21 cellular contexts compared by ENCODE assay signal in genomic region chr7:107286751-107287621, GRCh38.
DNase-seq lines count a peak whose midpoint lies in the region; ATAC-seq, FAIRE-seq and TF ChIP-seq lines count a peak whose summit lies in the region.
"Had no signal": no experiment of that assay in that cellular context is flagged by ENCODE, and none has a peak within 500 bp of the region (broad histone marks: within the 10 kb centered on the region; RNA-seq: fewer than 3 reads in every experiment).

No MANE protein-coding gene starts in this region.

- H3K36me3 ChIP-seq in K562 (ENCODE audit: control insufficient read depth, insufficient read depth, low read length) (peaks cover 3% of the 10 kb centered on the region; the same call in 2 of the 3 replicates), uterus (no peaks in the 10 kb centered on the region), Karpas-422 (ENCODE audit: insufficient read depth, low read length) (peaks cover 4% of the 10 kb centered on the region)
- H3K36me3 ChIP-seq: ovary had no signal

- TF ChIP-seq CTCF in K562 (IDR thresholded peaks at IDR 0.05 in 2 of 3, conservative IDR thresholded peaks at IDR 0.05 in 1 of 3; ENCODE audit: insufficient read depth in 2 of 3, low read depth in 1 of 3, low read length in 3 of 3) (no peak), uterus (IDR thresholded peaks at IDR 0.05) (no peak)

- DNase-seq in K562 (ENCODE audit: extremely low read depth in 1 of 4, low spot score in 3 of 4) (no peak), Right ventricle myocardium superior (no peak), pons (ENCODE audit: low spot score) (peak; percentile 22), uterus (no peak), Karpas-422 (no peak)
- DNase-seq: Caco-2; DND-41; foreskin melanocyte; HCEC 1CT; kidney glomerular epithelial cell; mesendoderm; naive thymus-derived CD8-positive, alpha-beta T cell; NCI-H1417 treated with DMSO at 0.1 percent for 48 hours; NCI-H524 treated with DMSO at 0.1 percent for 48 hours; ovary; small intestine; stimulated activated naive CD4-positive, alpha-beta T cell treated with Interleukin-2 at 50 U/mL for 16 hours; trophoblast cell had no signal

- H3K27me3 ChIP-seq in K562 (ENCODE audit: control insufficient read depth in 2 of 2, insufficient read depth in 2 of 2, low read length in 2 of 2) (no peaks in the 10 kb centered on the region), uterus (no peaks in the 10 kb centered on the region), Karpas-422 (ENCODE audit: low read length) (no peaks in the 10 kb centered on the region)
- H3K27me3 ChIP-seq: ovary had no signal

- no peak for TF ChIP-seq EP300 in K562 (IDR thresholded peaks at IDR 0.05; ENCODE audit: low read length)

- FAIRE-seq in K562 (lab: Jason Lieb, UNC) = no peak
- FAIRE-seq: small intestine had no signal

- H3K9me1 ChIP-seq in K562 (ENCODE audit: control insufficient read depth, insufficient read depth, low read length) = no peaks in the 10 kb centered on the region

- H3K4me3 ChIP-seq in K562 = no peak overlapping the region
- no peak overlapping the region for H3K4me3 ChIP-seq in uterus
- H3K4me3 ChIP-seq in Karpas-422 (ENCODE audit: low read length) = no peak overlapping the region
- H3K4me3 ChIP-seq: ovary had no signal

- POLR2A ChIA-PET in K562 (lab: Yijun Ruan, JAX) = interaction anchor here (1.0 kb wide), 2 partner anchors 9 to 15 kb away, joined by 4 read pairs; no protein-coding TSS in a partner anchor

- intact Hi-C loops in K562 (cut with micrococcal nuclease) = no loop called here
- intact Hi-C loops in Right ventricle myocardium superior (cut with DNase I) = loop anchor here (10.0 kb wide), 2 partner anchors 72 to 188 kb away; partner anchors contain the start of gene GPR22
- intact Hi-C loops in uterus (cut with DNase I; ENCODE audit: low total_unique reads) = no loop called here

- H3K9me3 ChIP-seq in K562 (replicated peaks; ENCODE audit: control insufficient read depth, insufficient read depth, low read depth, low read length) (no peaks in the 10 kb centered on the region), uterus (no peaks in the 10 kb centered on the region), Karpas-422 (ENCODE audit: low read length) (no peaks in the 10 kb centered on the region)
- H3K9me3 ChIP-seq: Caco-2, ovary had no signal

- H3K4me2 ChIP-seq in K562 (ENCODE audit: insufficient read depth, low read length) (no peak overlapping the region), Karpas-422 (ENCODE audit: low read depth, low read length, poor library complexity, severe bottlenecking) (no peak overlapping the region)

- no peak for TF ChIP-seq POLR2A in K562 (conservative IDR thresholded peaks at IDR 0.05)
- TF ChIP-seq POLR2A in uterus (IDR thresholded peaks at IDR 0.05) = no peak

- no peaks in the 10 kb centered on the region for H3K9me2 ChIP-seq in Karpas-422 (replicated peaks; ENCODE audit: insufficient read depth, low read length)

- peaks cover 1 to 4% of the 10 kb centered on the region in 2 experiments; a peak in 1 of 5 replicates for H3K4me1 ChIP-seq in K562 (replicated peaks in 1 of 2; ENCODE audit: control insufficient read depth in 2 of 2, insufficient read depth in 2 of 2, low read length in 2 of 2)
- peaks cover 0 to 5% of the 10 kb centered on the region in 2 donors for H3K4me1 ChIP-seq in uterus
- H3K4me1 ChIP-seq in Karpas-422 (ENCODE audit: low read length) = peaks cover 7% of the 10 kb centered on the region

- no TSS peak for BruUV-seq in K562 (replicated peaks; lab: Mats Ljungman, UMichigan)

- H3K27ac ChIP-seq in K562 (ENCODE audit: extremely low read depth, low read depth, low read length) = no peak overlapping the region
- peak overlapping the region; percentile 31 to 65 for H3K27ac ChIP-seq in uterus
- no peak overlapping the region for H3K27ac ChIP-seq in Karpas-422 (ENCODE audit: low read length)
- H3K27ac ChIP-seq: RWPE1 had no signal

- H3K79me2 ChIP-seq in K562 (ENCODE audit: control insufficient read depth, insufficient read depth, low read length) = no peaks in the 10 kb centered on the region
- no peaks in the 10 kb centered on the region for H3K79me2 ChIP-seq in Karpas-422 (ENCODE audit: low read length)

- ATAC-seq in K562 (no peak), Right ventricle myocardium superior (ENCODE audit: poor library complexity) (peak; percentile 68), HG03571 (IDR thresholded peaks at IDR 0.05; ENCODE audit: unreplicated experiment) (no peak), HG03108 (IDR thresholded peaks at IDR 0.05; ENCODE audit: unreplicated experiment) (no peak)
- ATAC-seq: naive thymus-derived CD8-positive, alpha-beta T cell had no signal

- H3K9ac ChIP-seq in K562 (ENCODE audit: insufficient read depth in 1 of 2, low read depth in 2 of 2, low read length in 2 of 2) (no peak overlapping the region), Karpas-422 (ENCODE audit: low read length) (no peak overlapping the region)

- in situ Hi-C loops in K562 (cut with MboI) = no loop called here

- no peak for TF ChIP-seq RAD21 in K562 (CRISPR knock-in tag; conservative IDR thresholded peaks at IDR 0.05 in 1 of 2, IDR thresholded peaks at IDR 0.05 in 1 of 2)

- CTCF ChIA-PET in K562 (lab: Yijun Ruan, JAX; ENCODE audit: low intra/inter-chr PET ratio) = no interaction called here

- H4K20me1 ChIP-seq in K562 (replicated peaks; ENCODE audit: control insufficient read depth, insufficient read depth, low read length) (no peaks in the 10 kb centered on the region), Karpas-422 (ENCODE audit: insufficient read depth, low read depth, low read length) (no peaks in the 10 kb centered on the region)

- WGBS in K562 (ENCODE audit: insufficient coverage, low coverage, missing lambda C conversion rate) = 53% methylated on average over 4 of the region's 4 CpGs

- H2AFZ ChIP-seq in K562 (ENCODE audit: low read depth, low read length) (no peak overlapping the region), Karpas-422 (ENCODE audit: low read length) (no peak overlapping the region)

TF ChIP-seq in K562, 482 proteins besides CTCF, POLR2A, EP300 and RAD21 (continues in another document):
- TF ChIP-seq ZNF592 (IDR thresholded peaks at IDR 0.05) = peak; percentile 86
- peak; percentile 74; the same call in 1 of the 2 replicates for TF ChIP-seq CREB3 (tag; conservative IDR thresholded peaks at IDR 0.05; ENCODE audit: low read depth)
- peak; percentile 60 for TF ChIP-seq SMAD4 (CRISPR knock-in tag; conservative IDR thresholded peaks at IDR 0.05)
- TF ChIP-seq HINFP (tag; conservative IDR thresholded peaks at IDR 0.05; ENCODE audit: low read depth) = 0 out of 2 replicates have a peak, but pooled peaks have one; percentile 20
- peak; percentile 69; the same call in 1 of the 2 replicates for TF ChIP-seq DMBX1 (CRISPR knock-in tag; IDR thresholded peaks at IDR 0.05; ENCODE audit: borderline replicate concordance)
- TF ChIP-seq MAFK (IDR thresholded peaks at IDR 0.05; ENCODE audit: low read length) = peak; percentile 67
- TF ChIP-seq MED1 (CRISPR knock-in tag; IDR thresholded peaks at IDR 0.05; ENCODE audit: borderline replicate concordance) = no peak
- TF ChIP-seq ZNF583 (CRISPR knock-in tag; IDR thresholded peaks at IDR 0.05) = 0 out of 2 replicates have a peak, but pooled peaks have one; percentile 46

Comparison
In these comparisons a context has a peak if more than half of its experiments do, and no peak if none do; other contexts are left out.
1. H3K27ac ChIP-seq: peak in uterus (2 of 2); none in K562 (single experiment) and Karpas-422 (single experiment).